In the genomic region with DNA sequence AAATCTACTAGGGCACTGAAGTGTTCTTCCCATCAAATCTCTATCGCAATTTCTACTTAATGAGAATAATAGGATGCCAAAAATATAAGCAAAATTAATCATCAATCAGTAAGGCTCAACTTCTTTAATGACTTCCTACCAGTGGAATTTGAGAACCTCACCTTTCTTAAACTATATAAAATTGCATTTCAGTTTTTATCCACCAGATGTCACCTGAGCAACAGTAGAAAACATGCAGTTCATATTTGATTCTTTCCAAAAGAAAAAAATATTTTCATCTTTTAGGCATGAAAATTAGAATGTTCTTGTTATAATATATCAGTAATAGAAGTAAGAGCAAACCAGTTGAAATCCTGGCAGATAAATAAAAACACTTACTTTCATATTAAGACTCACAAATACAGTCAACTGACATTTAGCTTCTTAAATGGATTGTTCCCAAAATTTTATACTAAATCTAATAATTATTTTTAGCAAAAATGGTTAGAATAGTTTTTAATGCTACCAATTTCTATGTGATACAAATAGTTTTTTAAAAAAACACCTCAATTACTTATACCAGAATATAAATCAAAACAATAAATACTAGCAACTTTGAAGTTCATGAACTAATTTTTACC, we compare ENCODE assay signal across 8 cellular contexts. TPM values are rescaled to one million over a fixed set of nuclear protein-coding genes. Genes with fewer than 3 reads are reported as not detected.
DNase-seq lines count a peak whose midpoint lies in the region; ATAC-seq, FAIRE-seq and TF ChIP-seq lines count a peak whose summit lies in the region.

No MANE protein-coding gene starts in this region.

- ATAC-seq in HG03135 (IDR thresholded peaks at IDR 0.05; ENCODE audit: unreplicated experiment) (no peak), GM21528 (IDR thresholded peaks at IDR 0.05; ENCODE audit: low FRiP score, unreplicated experiment) (no peak)

- H3K9ac ChIP-seq in SU-DHL-6 (ENCODE audit: low read length), result no peak overlapping the region

- 4 to 10% (median 6%) methylated on average over 1 of the region's 1 CpG for WGBS in small intestine, 3 donors

- no peaks in the 10 kb centered on the region for H3K9me2 ChIP-seq in SU-DHL-6 (replicated peaks; ENCODE audit: insufficient read depth, low read length)

- in situ Hi-C loops in KBM-7 (cut with MboI; ENCODE audit: low pct_unique_long_range_greater_than_20kb, low sequenced_read_pairs), result loop anchor here (25.0 kb wide), 2 partner anchors 252 to 527 kb away; a partner anchor contains a TSS

- no peaks in the 10 kb centered on the region for H3K36me3 ChIP-seq in SU-DHL-6 (ENCODE audit: low read length)
- no peaks in the 10 kb centered on the region for H3K36me3 ChIP-seq in small intestine (ENCODE audit: control insufficient read depth in 2 of 2, insufficient read depth in 2 of 2, low read length in 2 of 2)

- H3K4me2 ChIP-seq in SU-DHL-6 (ENCODE audit: low read depth, low read length, poor library complexity, severe bottlenecking), result no peak overlapping the region

- no peaks in the 10 kb centered on the region for H3K4me1 ChIP-seq in small intestine (ENCODE audit: control insufficient read depth in 2 of 2, insufficient read depth in 1 of 2, low read depth in 1 of 2, low read length in 1 of 2)

- peak; percentile 97 for FAIRE-seq in small intestine (lab: Jason Lieb, UNC)

- H3K4me3 ChIP-seq in GM12864 (ENCODE audit: low read depth, low read length) (no peak overlapping the region), SU-DHL-6 (ENCODE audit: insufficient read depth, low read length, poor library complexity, severe bottlenecking) (no peak overlapping the region), small intestine (ENCODE audit: low read depth in 1 of 2, low read length in 2 of 2) (no peak overlapping the region)

- DNase-seq in GM12864 (ENCODE audit: low read depth) (no peak), KBM-7 (peak; percentile 70), germinal center (ENCODE audit: low spot score) (peak; percentile 10), small intestine (peak; percentile 63)
- no peak for DNase-seq in stimulated activated CD8-positive, alpha-beta memory T cell treated with anti-CD3 and anti-CD28 coated beads, Interleukin-4, amount 100 ng/mL, for 48 hours

- H3K27me3 ChIP-seq in SU-DHL-6 (ENCODE audit: low read length) (no peaks in the 10 kb centered on the region), small intestine (ENCODE audit: control insufficient read depth in 2 of 2, insufficient read depth in 2 of 2, low read length in 2 of 2) (no peaks in the 10 kb centered on the region)

- TF ChIP-seq CTCF in GM12864 (IDR thresholded peaks at IDR 0.05; ENCODE audit: low read depth, low read length, missing control alignments), result peak; percentile 27
- TF ChIP-seq CTCF in SU-DHL-6 (IDR thresholded peaks at IDR 0.05; ENCODE audit: insufficient read depth, low read length, poor library complexity, severe bottlenecking), result peak; percentile 51

- H3F3A ChIP-seq in SU-DHL-6 (ENCODE audit: insufficient read depth), result no peaks in the 10 kb centered on the region

- H3K9me3 ChIP-seq in SU-DHL-6 (ENCODE audit: insufficient read depth, low read length) (no peaks in the 10 kb centered on the region), small intestine (ENCODE audit: control insufficient read depth, low read depth) (no peaks in the 10 kb centered on the region)

- H3K27ac ChIP-seq in SU-DHL-6 (ENCODE audit: low read depth, low read length), result no peak overlapping the region
- H3K27ac ChIP-seq in small intestine (ENCODE audit: low read depth in 1 of 2, low read length in 1 of 2), result no peak overlapping the region

- H4K20me1 ChIP-seq in SU-DHL-6 (ENCODE audit: low read depth, low read length), result no peaks in the 10 kb centered on the region

- H2AFZ ChIP-seq in SU-DHL-6 (ENCODE audit: low read depth, low read length, severe bottlenecking), result no peak overlapping the region

- no peaks in the 10 kb centered on the region for H3K79me2 ChIP-seq in SU-DHL-6 (ENCODE audit: insufficient read depth, low read length)

RNA-seq across cellular contexts. Expression of a gene that starts 13.4 kb away (rescaled TPM):
- 1 to 10 TPM; 4.9 to 7.8 (median 7.2) TPM for polyA plus RNA-seq in small intestine

RNA-seq across cellular contexts. Expression of a gene that starts 47.2 kb away (rescaled TPM):
- polyA plus RNA-seq in small intestine, result 1 to 10 TPM; 4.9 to 6.0 (median 5.8) TPM

Comparison
In these comparisons a context has a peak if more than half of its experiments do, and no peak if none do; other contexts are left out.
1. DNase-seq: peak in KBM-7 (single experiment), germinal center (single experiment) and small intestine (single experiment); none in GM12864 (single experiment) and stimulated activated CD8-positive, alpha-beta memory T cell treated with anti-CD3 and anti-CD28 coated beads, Interleukin-4, amount 100 ng/mL, for 48 hours (single experiment).